ENCODE assay signal across 12 cellular contexts in the genomic region with DNA sequence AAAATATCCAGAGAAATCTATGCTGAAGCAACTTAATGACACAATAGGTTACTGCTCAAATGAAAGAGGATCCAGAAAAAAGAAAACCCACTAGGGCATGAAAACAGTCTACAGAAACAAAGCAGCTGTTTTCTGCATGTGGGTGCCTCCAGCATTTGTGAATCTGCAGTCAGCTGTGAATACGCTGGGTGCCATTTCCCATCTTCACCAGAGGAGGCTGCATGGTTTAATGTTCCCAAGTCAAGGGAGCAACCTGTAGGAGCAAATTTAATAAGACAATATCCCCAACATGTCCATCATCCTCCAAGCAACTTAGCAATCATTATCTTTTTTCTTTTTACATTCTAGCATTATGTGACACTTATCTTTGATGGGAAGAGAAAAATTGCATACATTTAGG.
DNase-seq lines count a peak whose midpoint lies in the region; ATAC-seq and TF ChIP-seq lines count a peak whose summit lies in the region.
"Had no signal": no experiment of that assay in that cellular context is flagged by ENCODE, and none has a peak within 500 bp of the region (broad histone marks: within the 10 kb centered on the region; RNA-seq: fewer than 3 reads in every experiment).

No MANE protein-coding gene starts in this region.

- no peaks in the 10 kb centered on the region for H3K36me3 ChIP-seq in WERI-Rb-1
- H3K36me3 ChIP-seq: tibial nerve had no signal

- TF ChIP-seq CTCF in HFF-Myc (IDR thresholded peaks at IDR 0.05; ENCODE audit: low read depth, low read length, missing control alignments) (peak; percentile 16), WERI-Rb-1 (IDR thresholded peaks at IDR 0.05; ENCODE audit: low read depth, low read length) (peak; percentile 73)

- no peak overlapping the region for H3K27ac ChIP-seq in WERI-Rb-1
- H3K27ac ChIP-seq: tibial nerve had no signal

- peak; percentile 37 for ATAC-seq in left lobe of liver
- ATAC-seq in HG03469 (IDR thresholded peaks at IDR 0.05; ENCODE audit: unreplicated experiment) = no peak

- DNase-seq in D341Med (ENCODE audit: low spot score) (peak; percentile 48), HFF-Myc (ENCODE audit: extremely low read depth, low read depth) (no peak), WERI-Rb-1 (peak; percentile 52), left lobe of liver (ENCODE audit: low spot score) (no peak), SKM-1 treated with dmso at 0.1 percent for 144 hours (lab: John Stamatoyannopoulos, UW; ENCODE audit: unreplicated experiment) (no peak), erythroblast (lab: John Stamatoyannopoulos, UW) (no peak)
- DNase-seq in activated T-cell treated with anti-CD3 and anti-CD28 coated beads, Interleukin-2, amount 50 U/mL, for 48 hours = no peak
- DNase-seq: activated CD4-positive, CD25-positive, alpha-beta regulatory T cell; anterior cingulate cortex; stimulated activated CD4-positive, alpha-beta T cell treated with anti-CD3 and anti-CD28 coated beads, Interleukin-15, amount 100 ng/mL, for 24 hours had no signal

- no peaks in the 10 kb centered on the region for H3K27me3 ChIP-seq in WERI-Rb-1 (ENCODE audit: insufficient read depth, low read depth, severe bottlenecking)
- H3K27me3 ChIP-seq: tibial nerve had no signal

- no peak overlapping the region for H3K4me3 ChIP-seq in HFF-Myc (replicated peaks; ENCODE audit: low read depth, low read length)
- no peak overlapping the region for H3K4me3 ChIP-seq in WERI-Rb-1 (ENCODE audit: low read depth, low read length)
- H3K4me3 ChIP-seq: tibial nerve had no signal

- no peak for TF ChIP-seq POLR2A in erythroblast (IDR thresholded peaks at IDR 0.05; ENCODE audit: low read length)

- H3K9me3 ChIP-seq in WERI-Rb-1 (ENCODE audit: severe bottlenecking) = no peaks in the 10 kb centered on the region
- H3K9me3 ChIP-seq: tibial nerve had no signal

Comparison
In these comparisons a context has a peak if more than half of its experiments do, and no peak if none do; other contexts are left out.
1. DNase-seq: peak in D341Med (single experiment) and WERI-Rb-1 (single experiment); none in HFF-Myc (single experiment), left lobe of liver (single experiment), activated T-cell treated with anti-CD3 and anti-CD28 coated beads, Interleukin-2, amount 50 U/mL, for 48 hours (0 of 2), SKM-1 treated with dmso at 0.1 percent for 144 hours (single experiment) and erythroblast (0 of 2).